ENCODE assay signal across 11 cellular contexts in genomic region chr2:108614043-108614435, GRCh38.
DNase-seq lines count a peak whose midpoint lies in the region; ATAC-seq and TF ChIP-seq lines count a peak whose summit lies in the region.
"Had no signal": no experiment of that assay in that cellular context is flagged by ENCODE, and none has a peak within 500 bp of the region (broad histone marks: within the 10 kb centered on the region; RNA-seq: fewer than 3 reads in every experiment).

No MANE protein-coding gene starts in this region.

- no peaks in the 10 kb centered on the region for H3K9me2 ChIP-seq in hepatocyte (replicated peaks; ENCODE audit: insufficient read depth)

- H3K4me3 ChIP-seq in hepatocyte: no peak overlapping the region
- H3K4me3 ChIP-seq in upper lobe of left lung: no peak overlapping the region
- H3K4me3 ChIP-seq in sigmoid colon: no peak overlapping the region
- H3K4me3 ChIP-seq: breast epithelium had no signal

- TF ChIP-seq CTCF in VCaP (conservative IDR thresholded peaks at IDR 0.05) (no peak), hepatocyte (IDR thresholded peaks at IDR 0.05; ENCODE audit: poor library complexity) (no peak), upper lobe of left lung (IDR thresholded peaks at IDR 0.05) (no peak), sigmoid colon (IDR thresholded peaks at IDR 0.05) (no peak)

- no peaks in the 10 kb centered on the region for H3K27me3 ChIP-seq in hepatocyte
- no peaks in the 10 kb centered on the region for H3K27me3 ChIP-seq in upper lobe of left lung
- no peaks in the 10 kb centered on the region for H3K27me3 ChIP-seq in sigmoid colon
- H3K27me3 ChIP-seq: breast epithelium, neutrophil had no signal

- H3K9me3 Mint-ChIP-seq in activated naive CD4-positive, alpha-beta T cell treated with anti-CD3 and anti-CD28 coated beads for 36 hours: no peaks in the 10 kb centered on the region

- WGBS in hepatocyte (ENCODE audit: low lambda C conversion rate, missing lambda C conversion rate): 93% methylated on average over 8 of the region's 8 CpGs
- 83 to 88% methylated on average over 8 of the region's 8 CpGs for WGBS in upper lobe of left lung, 2 donors
- 95 to 96% methylated on average over 8 of the region's 8 CpGs for WGBS in sigmoid colon, 2 donors

- H3K4me2 ChIP-seq in hepatocyte: no peak overlapping the region

- CTCF ChIA-PET in activated naive CD4-positive, alpha-beta T cell treated with anti-CD3 and anti-CD28 coated beads for 36 hours (lab: Charles Lee): interaction anchor here (10.4 kb wide), 1 partner anchor 22 kb away, joined by 147 read pairs; no protein-coding TSS in a partner anchor

- peaks cover 55% of the 10 kb centered on the region for H3K4me1 ChIP-seq in hepatocyte (ENCODE audit: insufficient read depth)
- H3K4me1 ChIP-seq in upper lobe of left lung: peaks cover 52 to 92% (median 75%) of the 10 kb centered on the region in 4 donors
- peaks cover 0 to 77% (median 66%) of the 10 kb centered on the region in 4 donors for H3K4me1 ChIP-seq in sigmoid colon

- peaks cover 3% of the 10 kb centered on the region for H4K20me1 ChIP-seq in hepatocyte (ENCODE audit: insufficient read depth, poor library complexity, severe bottlenecking)

- H3K4me1 Mint-ChIP-seq in activated naive CD4-positive, alpha-beta T cell treated with anti-CD3 and anti-CD28 coated beads for 36 hours (ENCODE audit: low read depth): peaks cover 75% of the 10 kb centered on the region

- H3K9me3 ChIP-seq in hepatocyte (ENCODE audit: low read depth): no peaks in the 10 kb centered on the region
- H3K9me3 ChIP-seq in upper lobe of left lung: no peaks in the 10 kb centered on the region
- no peaks in the 10 kb centered on the region for H3K9me3 ChIP-seq in sigmoid colon
- H3K9me3 ChIP-seq: breast epithelium, neutrophil had no signal

- H3K27ac ChIP-seq in VCaP (peak overlapping the region; percentile 97), hepatocyte (peak overlapping the region; percentile 23), upper lobe of left lung (peak overlapping the region; percentile 81 to 84 (median 82)), sigmoid colon (peak overlapping the region in 1 of 4 donors; percentile 49)
- H3K27ac ChIP-seq: neutrophil had no signal

- ATAC-seq in upper lobe of left lung (ENCODE audit: low FRiP score in 2 of 2) (no peak), HG03139 (IDR thresholded peaks at IDR 0.05; ENCODE audit: unreplicated experiment) (no peak)

- H3K36me3 ChIP-seq in hepatocyte (replicated peaks; ENCODE audit: insufficient read depth, low read depth) (no peaks in the 10 kb centered on the region), upper lobe of left lung (no peaks in the 10 kb centered on the region), sigmoid colon (no peaks in the 10 kb centered on the region)
- H3K36me3 ChIP-seq: breast epithelium had no signal

- intact Hi-C loops in activated naive CD4-positive, alpha-beta T cell treated with anti-CD3 and anti-CD28 coated beads for 36 hours (cut with micrococcal nuclease): no loop called here
- intact Hi-C loops in sigmoid colon (cut with DNase I): loop anchor here (2.0 kb wide), 1 partner anchor 21 kb away; no protein-coding TSS in a partner anchor

- TF ChIP-seq POLR2A in upper lobe of left lung (IDR thresholded peaks at IDR 0.05) (no peak), sigmoid colon (IDR thresholded peaks at IDR 0.05) (no peak)

- no peak for TF ChIP-seq EP300 in upper lobe of left lung (IDR thresholded peaks at IDR 0.05)
- no peak for TF ChIP-seq EP300 in sigmoid colon (IDR thresholded peaks at IDR 0.05)

- DNase-seq in activated naive CD4-positive, alpha-beta T cell treated with anti-CD3 and anti-CD28 coated beads for 36 hours: no peak
- no peak for DNase-seq in activated naive CD4-positive, alpha-beta T cell treated with Interleukin-2 at 50 U/mL for 16 hours
- DNase-seq in hepatocyte (ENCODE audit: low spot score) (no peak), upper lobe of left lung (no peak), sigmoid colon (no peak), retina (no peak)
- DNase-seq: NCI-H345 had no signal

- no peak overlapping the region for H3K4me3 Mint-ChIP-seq in activated naive CD4-positive, alpha-beta T cell treated with anti-CD3 and anti-CD28 coated beads for 36 hours

- no peak overlapping the region for H2AFZ ChIP-seq in hepatocyte

- H3K27me3 Mint-ChIP-seq in activated naive CD4-positive, alpha-beta T cell treated with anti-CD3 and anti-CD28 coated beads for 36 hours (ENCODE audit: low read depth): no peaks in the 10 kb centered on the region

- H3K79me2 ChIP-seq in hepatocyte: peaks cover 92% of the 10 kb centered on the region

- no peaks in the 10 kb centered on the region for H3K36me3 Mint-ChIP-seq in activated naive CD4-positive, alpha-beta T cell treated with anti-CD3 and anti-CD28 coated beads for 36 hours (ENCODE audit: low read depth)

- H3K27ac Mint-ChIP-seq in activated naive CD4-positive, alpha-beta T cell treated with anti-CD3 and anti-CD28 coated beads for 36 hours: peak overlapping the region; percentile 15
